In genomic region chr5:106766913-106767312, GRCh38 we compare ENCODE assay signal across 18 cellular contexts.
A peak's percentile ranks its signal among the peaks of the same experiment; 100 is the strongest.
DNase-seq lines count a peak whose midpoint lies in the region; FAIRE-seq and TF ChIP-seq lines count a peak whose summit lies in the region.
"Had no signal": no experiment of that assay in that cellular context is flagged by ENCODE, and none has a peak within 500 bp of the region (broad histone marks: within the 10 kb centered on the region; RNA-seq: fewer than 3 reads in every experiment).

No MANE protein-coding gene starts in this region.

- POLR2A ChIA-PET in PC-9 (lab: Charles Lee; ENCODE audit: unreplicated experiment): no interaction called here
- POLR2A ChIA-PET in RWPE1 (lab: Yijun Ruan, JAX; ENCODE audit: low non-redundant PET): no interaction called here

- intact Hi-C loops in PC-9 (cut with micrococcal nuclease; ENCODE audit: unreplicated experiment) (no loop called here), tibial artery (cut with DNase I; ENCODE audit: low total_unique reads) (no loop called here), vagina (cut with DNase I) (no loop called here)

- no peaks in the 10 kb centered on the region for H3K9me2 ChIP-seq in PC-9 (ENCODE audit: insufficient read depth)

- no peak for FAIRE-seq in H54 (lab: Jason Lieb, UNC)
- FAIRE-seq: HTR-8/SVneo had no signal

- H2AFZ ChIP-seq in PC-9: 0 out of 2 replicates have a peak overlapping the region, but pooled peaks have one; percentile 43
- H2AFZ ChIP-seq: GM23338 had no signal

- H4K20me1 ChIP-seq in PC-9 (ENCODE audit: insufficient read depth): no peaks in the 10 kb centered on the region
- H4K20me1 ChIP-seq: BLaER1 had no signal

- H3K27me3 ChIP-seq in PC-9 (ENCODE audit: insufficient read depth, low read depth) (no peaks in the 10 kb centered on the region), tibial artery (no peaks in the 10 kb centered on the region), vagina (no peaks in the 10 kb centered on the region)
- H3K27me3 ChIP-seq: BLaER1 had no signal

- H3K9me3 ChIP-seq in PC-9 (ENCODE audit: insufficient read depth, low read depth): no peaks in the 10 kb centered on the region
- H3K9me3 ChIP-seq in tibial artery: no peaks in the 10 kb centered on the region
- no peaks in the 10 kb centered on the region for H3K9me3 ChIP-seq in vagina
- H3K9me3 ChIP-seq: BLaER1 had no signal

- no peak overlapping the region for H3K4me3 ChIP-seq in PC-9
- H3K4me3 ChIP-seq in tibial artery: no peak overlapping the region
- no peak overlapping the region for H3K4me3 ChIP-seq in vagina
- H3K4me3 ChIP-seq: BLaER1, GM23338 had no signal

- BruUV-seq in PC-9 (replicated peaks; lab: Mats Ljungman, UMichigan): no TSS peak

- TF ChIP-seq POLR2A in H54 (IDR thresholded peaks at IDR 0.05; ENCODE audit: low read depth, low read length) (no peak), vagina (IDR thresholded peaks at IDR 0.05) (no peak)

- TF ChIP-seq CTCF in PC-9 (conservative IDR thresholded peaks at IDR 0.05) (no peak), tibial artery (IDR thresholded peaks at IDR 0.05) (no peak), vagina (IDR thresholded peaks at IDR 0.05) (no peak), RWPE1 (conservative IDR thresholded peaks at IDR 0.05; ENCODE audit: low read depth) (no peak)

- CTCF ChIA-PET in PC-9 (lab: Charles Lee) (no interaction called here), RWPE1 (lab: Yijun Ruan, JAX) (interaction anchor here (0.6 kb wide), 1 partner anchor 51 kb away, joined by 8 read pairs; no protein-coding TSS in a partner anchor)

- DNase-seq in PC-9 (no peak), amniotic stem cell (lab: John Stamatoyannopoulos, UW) (peak; percentile 26), fibroblast of gingiva (ENCODE audit: low read depth) (peak; percentile 29), left kidney (ENCODE audit: low read depth, low spot score) (peak; percentile 6), tibial artery (no peak), H54 (ENCODE audit: insufficient read length, low spot score) (no peak), vagina (ENCODE audit: extremely low spot score in 2 of 2) (no peak), RWPE1 (ENCODE audit: low spot score) (no peak)
- DNase-seq: 8988T; CD4-positive, alpha-beta memory T cell; DMS153; DMS79; GDM1; H7; HFFc6 had no signal

- H3K36me3 ChIP-seq in PC-9 (ENCODE audit: low read depth) (no peaks in the 10 kb centered on the region), tibial artery (no peaks in the 10 kb centered on the region), vagina (no peaks in the 10 kb centered on the region)
- H3K36me3 ChIP-seq: BLaER1 had no signal

- H3K4me1 ChIP-seq in PC-9 (replicated peaks; ENCODE audit: insufficient read depth): no peaks in the 10 kb centered on the region
- H3K4me1 ChIP-seq in tibial artery: no peaks in the 10 kb centered on the region
- H3K4me1 ChIP-seq in vagina: no peaks in the 10 kb centered on the region
- H3K4me1 ChIP-seq: BLaER1 had no signal

- H3K27ac ChIP-seq in PC-9 (no peak overlapping the region), tibial artery (no peak overlapping the region), vagina (no peak overlapping the region), RWPE1 (no peak overlapping the region)
- H3K27ac ChIP-seq: BLaER1 had no signal

- H3F3A ChIP-seq in PC-9 (ENCODE audit: insufficient read depth, low read depth): no peaks in the 10 kb centered on the region

- no peak overlapping the region for H3K4me2 ChIP-seq in PC-9
- H3K4me2 ChIP-seq: BLaER1, GM23338 had no signal

- H3K79me2 ChIP-seq in PC-9 (ENCODE audit: low read depth): no peaks in the 10 kb centered on the region

Comparison
In these comparisons a context has a peak if more than half of its experiments do, and no peak if none do; other contexts are left out.
1. DNase-seq: peak in amniotic stem cell (single experiment), fibroblast of gingiva (single experiment) and left kidney (single experiment); none in PC-9 (0 of 2), tibial artery (0 of 2), H54 (single experiment), vagina (0 of 2) and RWPE1 (single experiment).